Comparison of ENCODE assay signal across 1 cellular context in genomic region chr15:50145451-50145872, GRCh38.
TF ChIP-seq lines count a peak whose summit lies in the region.

No MANE protein-coding gene starts in this region.

TF ChIP-seq in GM23338, 12 proteins besides CTCF, POLR2A, EP300 and RAD21 (continued from another document):
- TF ChIP-seq ETS1 (IDR thresholded peaks at IDR 0.05) (no peak), ZNF114 (CRISPR knock-in tag; IDR thresholded peaks at IDR 0.05) (no peak), REST (IDR thresholded peaks at IDR 0.05; ENCODE audit: unreplicated experiment) (no peak), CREB1 (CRISPR knock-in tag; IDR thresholded peaks at IDR 0.05; ENCODE audit: low read depth) (no peak), EZH2phosphoT487 (IDR thresholded peaks at IDR 0.05; ENCODE audit: unreplicated experiment) (no peak), JUNB (IDR thresholded peaks at IDR 0.05; ENCODE audit: unreplicated experiment) (no peak), EZH2 (IDR thresholded peaks at IDR 0.05; ENCODE audit: low read depth, unreplicated experiment) (no peak), NANOG (IDR thresholded peaks at IDR 0.05; ENCODE audit: borderline replicate concordance) (no peak)
TF ChIP-seq in GM23338: peak in this region for 0.
